In the genomic region with DNA sequence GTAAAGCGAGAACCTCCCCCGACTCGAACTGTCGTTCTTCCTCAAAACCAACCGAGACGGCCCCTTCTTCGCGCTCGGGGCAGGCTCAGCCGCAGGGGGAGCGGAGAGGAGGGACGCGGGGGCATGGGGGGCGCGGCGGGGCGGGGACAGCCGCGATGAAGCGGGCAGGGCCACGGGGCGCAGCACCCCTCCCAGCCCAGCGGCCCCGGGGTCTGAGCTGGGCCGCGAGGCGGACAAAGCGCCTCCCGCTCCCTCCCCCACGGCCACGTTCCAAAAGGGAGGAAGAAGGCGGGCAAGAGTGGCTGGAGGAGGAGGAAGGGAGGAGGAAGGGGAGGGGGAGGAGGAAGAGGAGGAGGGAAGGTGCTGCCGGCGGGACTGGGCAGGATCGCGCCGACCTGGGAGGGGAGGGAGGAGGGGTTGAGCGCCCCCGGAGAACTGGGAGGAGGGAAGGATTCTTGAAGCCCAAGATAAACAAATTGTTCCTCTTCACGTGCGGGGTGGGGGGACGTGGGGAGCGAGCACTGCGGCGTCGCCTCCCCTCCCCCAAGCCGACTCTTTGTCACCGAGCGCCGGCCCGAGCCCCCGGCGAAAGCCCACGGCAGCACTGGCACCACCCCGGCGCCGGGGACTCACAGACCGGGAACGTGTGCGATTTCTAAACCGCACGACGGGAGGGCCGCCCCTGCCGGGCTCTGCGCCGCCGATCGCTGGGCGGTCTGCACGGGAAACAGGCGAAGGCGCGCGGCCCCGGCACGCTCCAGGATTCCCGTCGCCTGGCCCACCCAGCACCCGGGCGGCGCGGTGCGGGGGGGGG, we compare ENCODE assay signal across 8 cellular contexts.
DNase-seq lines count a peak whose midpoint lies in the region; ATAC-seq lines count a peak whose summit lies in the region.

No MANE protein-coding gene starts in this region.

- DNase-seq in COLO668 (lab: John Stamatoyannopoulos, UW; ENCODE audit: unreplicated experiment) (peak; percentile 90), NCI-H774 (lab: John Stamatoyannopoulos, UW) (peak; percentile 66), dedifferentiated amniotic fluid mesenchymal stem cell (ENCODE audit: extremely low spot score) (peak; percentile 80), kidney tubule cell (ENCODE audit: low spot score) (peak; percentile 94)
- DNase-seq in activated CD4-positive, alpha-beta T cell treated with anti-CD3 and anti-CD28 coated beads, Interleukin-2, amount 50 U/mL, for 4 hours: peak; percentile 20 to 63
- peak; percentile 27 to 41 for DNase-seq in stimulated activated CD4-positive, alpha-beta T cell treated with anti-CD3 and anti-CD28 coated beads, Interleukin-15, amount 100 ng/mL, for 1 hour (ENCODE audit: low read depth in 1 of 2, low spot score in 1 of 2)

- ATAC-seq in HG03571 (IDR thresholded peaks at IDR 0.05; ENCODE audit: unreplicated experiment) (peak; percentile 41), GM18870 (IDR thresholded peaks at IDR 0.05; ENCODE audit: unreplicated experiment) (no peak)

Comparison
In these comparisons a context has a peak if more than half of its experiments do, and no peak if none do; other contexts are left out.
1. DNase-seq: peak in every context shown above with its lines; median percentile 94 in kidney tubule cell; 90 in COLO668; 80 in dedifferentiated amniotic fluid mesenchymal stem cell; 66 in NCI-H774; 42 in activated CD4-positive, alpha-beta T cell treated with anti-CD3 and anti-CD28 coated beads, Interleukin-2, amount 50 U/mL, for 4 hours; 34 in stimulated activated CD4-positive, alpha-beta T cell treated with anti-CD3 and anti-CD28 coated beads, Interleukin-15, amount 100 ng/mL, for 1 hour.